24 cellular contexts compared by ENCODE assay signal in the genomic region with DNA sequence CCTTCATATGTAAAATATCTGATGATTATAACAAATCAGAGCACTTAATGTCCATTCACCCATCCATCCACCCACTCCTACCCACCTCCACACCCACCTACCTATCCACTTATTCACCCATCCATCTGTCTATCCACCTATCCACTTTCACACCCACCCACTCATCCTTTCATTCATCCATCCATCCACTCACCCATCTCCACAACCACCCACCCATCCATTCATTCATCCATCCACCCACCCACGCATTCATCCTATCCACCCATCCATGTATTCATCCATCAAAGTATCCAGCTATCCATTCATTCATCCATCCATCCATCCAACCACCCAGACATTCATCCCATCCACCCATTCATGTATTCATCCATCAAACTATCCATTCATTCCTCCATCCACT.
"Had no signal": no experiment of that assay in that cellular context is flagged by ENCODE, and none has a peak within 500 bp of the region (broad histone marks: within the 10 kb centered on the region; RNA-seq: fewer than 3 reads in every experiment).

No MANE protein-coding gene starts in this region.

- H3K4me1 ChIP-seq: parathyroid adenoma, psoas muscle, right lobe of liver, sigmoid colon, stomach, thyroid gland, tibial nerve, upper lobe of right lung, uterus had no signal

- H3K9ac ChIP-seq: neural progenitor cell, parathyroid adenoma had no signal

- H3K9me3 ChIP-seq: ovary, psoas muscle, right lobe of liver, sigmoid colon, stomach, thoracic aorta, thyroid gland, tibial nerve, upper lobe of right lung, uterus had no signal

- H3K4me2 ChIP-seq: neural progenitor cell had no signal

- H3K27me3 ChIP-seq: neural progenitor cell, ovary, right lobe of liver, sigmoid colon, thyroid gland, tibial nerve, upper lobe of right lung, uterus had no signal

- H3K79me2 ChIP-seq: parathyroid adenoma had no signal

- H2AFZ ChIP-seq: parathyroid adenoma had no signal

- H3K36me3 ChIP-seq: neural progenitor cell, ovary, right lobe of liver, sigmoid colon, stomach, thoracic aorta, thyroid gland, tibial nerve, upper lobe of right lung, uterus had no signal

- H3K4me3 ChIP-seq: neural progenitor cell, ovary, psoas muscle, right lobe of liver, sigmoid colon, stomach, thoracic aorta, thyroid gland, tibial nerve, upper lobe of right lung, uterus had no signal

- DNase-seq: naive thymus-derived CD8-positive, alpha-beta T cell; occipital lobe; ovary; posterior cingulate gyrus; psoas muscle; right cardiac atrium; right lobe of liver; sigmoid colon; small intestine; stimulated activated CD4-positive, alpha-beta T cell treated with anti-CD3 and anti-CD28 coated beads, Interleukin-15, amount 100 ng/mL, for 24 hours; stimulated activated CD4-positive, alpha-beta T cell treated with anti-CD3 and anti-CD28 coated beads, Interleukin-2, amount 100 ng/mL, for 24 hours; stimulated activated CD4-positive, alpha-beta T cell treated with anti-CD3 and anti-CD28 coated beads, Interleukin-2, amount 100 ng/mL, for 48 hours; stimulated activated CD4-positive, alpha-beta T cell treated with anti-CD3 and anti-CD28 coated beads, Interleukin-4, amount 100 ng/mL, for 24 hours; stimulated activated naive B cell treated with anti-CD40 and anti-IgM and Interleukin-4, amounts not matched to agents 10 μg/mL and 1 μg/mL and 100 μg/mL, for 72 hours; stimulated activated naive CD4-positive, alpha-beta T cell treated with Interleukin-2 at 50 U/mL for 16 hours; stomach; thyroid gland; upper lobe of right lung; uterus had no signal

- FAIRE-seq: small intestine had no signal

- H3K27ac ChIP-seq: neural progenitor cell, ovary, parathyroid adenoma, psoas muscle, right lobe of liver, sigmoid colon, stomach, thoracic aorta, thyroid gland, tibial nerve, upper lobe of right lung, uterus had no signal

- ATAC-seq: naive thymus-derived CD8-positive, alpha-beta T cell; psoas muscle; right cardiac atrium; right lobe of liver; stimulated activated effector memory CD8-positive, alpha-beta T cell treated with anti-CD3 and anti-CD28 coated beads, Interleukin-12 subunit alpha, Interleukin-12 subunit beta, amount 100 ng/mL, for 72 hours; stimulated activated naive B cell treated with anti-CD40 and anti-IgM and Interleukin-4, amounts not matched to agents 10 μg/mL and 1 μg/mL and 100 μg/mL, for 72 hours; upper lobe of right lung had no signal
